Comparison of ENCODE assay signal across 15 cellular contexts in the genomic region with DNA sequence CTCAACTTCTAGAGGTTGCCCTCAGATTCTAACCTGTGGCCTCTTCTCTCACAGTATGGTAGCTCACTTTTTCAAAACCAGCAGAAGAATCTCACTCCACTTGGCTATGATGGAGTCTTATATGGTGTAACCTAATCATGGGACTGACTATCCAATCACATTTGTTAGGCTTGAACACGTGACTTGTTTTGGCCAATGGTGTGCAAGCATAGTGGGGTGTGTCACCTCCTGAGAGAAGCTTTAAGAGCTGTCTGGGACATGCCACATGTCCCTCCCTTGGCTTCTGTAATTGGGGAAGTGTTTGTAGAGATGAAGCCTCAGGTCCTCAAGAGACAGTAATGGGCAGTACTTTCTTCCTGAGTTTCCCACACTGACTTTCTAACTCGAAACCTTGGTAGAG. TPM values are rescaled to one million over a fixed set of nuclear protein-coding genes. Genes with fewer than 3 reads are reported as not detected.
"Had no signal": no experiment of that assay in that cellular context is flagged by ENCODE, and none has a peak within 500 bp of the region (broad histone marks: within the 10 kb centered on the region; RNA-seq: fewer than 3 reads in every experiment).

No MANE protein-coding gene starts in this region.

- ATAC-seq: activated naive CD8-positive, alpha-beta T cell treated with anti-CD3 and anti-CD28 coated beads, Interleukin-2, amount 50 U/mL, for 24 hours; gastroesophageal sphincter; heart left ventricle; left ventricle myocardium superior; pancreas; right cardiac atrium had no signal

- H3K9me3 ChIP-seq: neutrophil, pancreas had no signal

- H3K4me1 ChIP-seq: gastroesophageal sphincter, heart left ventricle, pancreas, tibial artery had no signal

- FAIRE-seq: islet of Langerhans, pancreas had no signal

- H3K4me3 ChIP-seq: gastroesophageal sphincter, heart left ventricle, pancreas, tibial artery had no signal

- H3K36me3 ChIP-seq: heart left ventricle, neutrophil, pancreas had no signal

- H3K27ac ChIP-seq: epithelial cell of prostate, gastroesophageal sphincter, heart left ventricle, neutrophil, pancreas, tibial artery had no signal

- H3K27me3 ChIP-seq: gastroesophageal sphincter, heart left ventricle, neutrophil, pancreas, tibial artery had no signal

- DNase-seq: activated CD4-positive, alpha-beta memory T cell treated with anti-CD3 and anti-CD28 coated beads, Interleukin-2, amount 10 ng/mL, durations not matched to agents 7 days and 5 days; activated CD4-positive, alpha-beta T cell treated with anti-CD3 and anti-CD28 coated beads, Interleukin-2, amount 10 ng/mL, durations not matched to agents 24 days and 14 days; activated gamma-delta T cell; activated naive CD4-positive, alpha-beta T cell treated with anti-CD3 and anti-CD28 coated beads, Interleukin-2, amount 50 U/mL, for 16 hours; activated naive CD8-positive, alpha-beta T cell treated with anti-CD3 and anti-CD28 coated beads, Interleukin-2, amount 50 U/mL, for 24 hours; heart left ventricle; left ventricle myocardium superior; pancreas; right cardiac atrium; stimulated activated CD4-positive, alpha-beta T cell treated with anti-CD3 and anti-CD28 coated beads, Interleukin-12 subunit alpha, Interleukin-12 subunit beta, amount 100 ng/mL, for 4 hours had no signal

RNA-seq across cellular contexts. Expression of a gene that starts 12.8 kb away (rescaled TPM):
- total RNA-seq: left ventricle myocardium superior had no signal
